Comparison of ENCODE assay signal across 20 cellular contexts in genomic region chr5:139723986-139724587, GRCh38.
DNase-seq lines count a peak whose midpoint lies in the region; ATAC-seq, FAIRE-seq and TF ChIP-seq lines count a peak whose summit lies in the region.
"Had no signal": no experiment of that assay in that cellular context is flagged by ENCODE, and none has a peak within 500 bp of the region (broad histone marks: within the 10 kb centered on the region; RNA-seq: fewer than 3 reads in every experiment).

No MANE protein-coding gene starts in this region.

- CTCF ChIA-PET in Panc1 (lab: Charles Lee): no interaction called here

- no CpG with 5 or more reads among the region's 4 CpGs for WGBS in trophoblast cell (ENCODE audit: extremely low coverage, insufficient coverage, insufficient read length)

- H2AFZ ChIP-seq in trophoblast cell (ENCODE audit: insufficient read depth, low read length, poor library complexity): no peak overlapping the region
- H2AFZ ChIP-seq: GM23248, PC-9 had no signal

- no peak overlapping the region for H3K9ac ChIP-seq in trophoblast cell (ENCODE audit: low read length)
- H3K9ac ChIP-seq: GM23248 had no signal

- BruUV-seq in Panc1 (replicated peaks; lab: Mats Ljungman, UMichigan): no TSS peak

- H3K18ac ChIP-seq in trophoblast cell (ENCODE audit: low read length): peak overlapping the region; percentile 77

- peak overlapping the region; percentile 93 for H2BK12ac ChIP-seq in trophoblast cell (ENCODE audit: low read length)

- H4K8ac ChIP-seq in trophoblast cell (ENCODE audit: low read depth, low read length): no peak overlapping the region

- peaks cover 8% of the 10 kb centered on the region for H3K79me1 ChIP-seq in trophoblast cell (ENCODE audit: low read length)

- TF ChIP-seq CTCF in Panc1 (IDR thresholded peaks at IDR 0.05) (no peak), thoracic aorta (IDR thresholded peaks at IDR 0.05) (no peak)

- H3K4me1 ChIP-seq in Panc1 (ENCODE audit: control insufficient read depth, insufficient read depth, low read length): peaks cover 15% of the 10 kb centered on the region
- H3K4me1 ChIP-seq in trophoblast cell (ENCODE audit: control insufficient read depth in 1 of 2, insufficient read depth in 2 of 2, low read length in 2 of 2): peaks cover 7 to 18% of the 10 kb centered on the region in 2 experiments
- H3K4me1 ChIP-seq in thoracic aorta (ENCODE audit: control insufficient read depth in 1 of 2, low read depth in 2 of 2): peaks cover 0 to 8% of the 10 kb centered on the region in 2 donors
- H3K4me1 ChIP-seq: HAP-1 had no signal

- H3K4ac ChIP-seq in trophoblast cell (ENCODE audit: low read depth, low read length): peak overlapping the region; percentile 31

- POLR2A ChIA-PET in Panc1 (lab: Charles Lee): no interaction called here

- H3K27me3 ChIP-seq in Panc1 (ENCODE audit: control insufficient read depth, insufficient read depth, low read length) (no peaks in the 10 kb centered on the region), trophoblast cell (ENCODE audit: insufficient read depth, low read length) (no peaks in the 10 kb centered on the region), thoracic aorta (replicated peaks; ENCODE audit: insufficient read depth) (no peaks in the 10 kb centered on the region)
- H3K27me3 ChIP-seq: MG63 had no signal

- H3K36me3 ChIP-seq in Panc1 (ENCODE audit: control insufficient read depth, insufficient read depth, low read length) (no peaks in the 10 kb centered on the region), trophoblast cell (ENCODE audit: control insufficient read depth in 1 of 2, insufficient read depth in 2 of 2, low read length in 2 of 2) (peaks cover 0 to 2% of the 10 kb centered on the region in 2 experiments), thoracic aorta (no peaks in the 10 kb centered on the region)
- H3K36me3 ChIP-seq: HAP-1, MG63 had no signal

- no peak for FAIRE-seq in urothelium cell line (lab: Jason Lieb, UNC)

- no peak overlapping the region for H3K23ac ChIP-seq in trophoblast cell (ENCODE audit: low read length)

- ATAC-seq in Panc1 (no peak), thoracic aorta (ENCODE audit: insufficient number of reproducible peaks, low FRiP score, low read depth) (peak; percentile 53), GM18867 (IDR thresholded peaks at IDR 0.05; ENCODE audit: unreplicated experiment) (no peak)

- H2BK120ac ChIP-seq in trophoblast cell (ENCODE audit: insufficient read depth, low read length, poor library complexity): peak overlapping the region; percentile 87

- H3K79me2 ChIP-seq in trophoblast cell (ENCODE audit: control insufficient read depth, insufficient read depth, low read length, poor library complexity): no peaks in the 10 kb centered on the region

- DNase-seq in Panc1 (ENCODE audit: low read depth, low spot score) (no peak), iPS-NIHi11 (ENCODE audit: low spot score) (peak; percentile 1), trophoblast cell (no peak), thoracic aorta (ENCODE audit: low spot score) (no peak), HuH-7.5 (ENCODE audit: low spot score) (no peak), urothelium cell line (ENCODE audit: low spot score) (no peak), foreskin melanocyte (no peak)
- DNase-seq: AML-193, DMS79, Kasumi-1, NCI-H1092, NCI-H1436 treated with DMSO at 0.1 percent for 48 hours, NCI-H2029, NCI-H526 had no signal

- H3K4me2 ChIP-seq in trophoblast cell (ENCODE audit: low read length): no peak overlapping the region

- H3K9me3 ChIP-seq in Panc1 (ENCODE audit: control insufficient read depth, insufficient read depth, low read depth, low read length) (no peaks in the 10 kb centered on the region), trophoblast cell (ENCODE audit: insufficient read depth, low read depth, low read length) (peaks cover 5% of the 10 kb centered on the region), thoracic aorta (no peaks in the 10 kb centered on the region)

- in situ Hi-C loops in Panc1 (cut with HindIII; ENCODE audit: low pct_unique_long_range_greater_than_20kb, low sequenced_read_pairs): no loop called here

- intact Hi-C loops in Panc1 (cut with micrococcal nuclease; ENCODE audit: unreplicated experiment): no loop called here

- H3K27ac ChIP-seq in Panc1 (ENCODE audit: low read length) (0 out of 2 replicates have a peak overlapping the region, but pooled peaks have one; percentile 11), trophoblast cell (ENCODE audit: low read depth, low read length) (no peak overlapping the region), thoracic aorta (no peak overlapping the region)
- H3K27ac ChIP-seq: GM23248, HL-60, PC-9 had no signal

- peak overlapping the region; percentile 50 for H3K14ac ChIP-seq in trophoblast cell (ENCODE audit: low read length)

- peak overlapping the region; percentile 93 for H4K91ac ChIP-seq in trophoblast cell (ENCODE audit: low read depth, low read length)

- H4K12ac ChIP-seq in trophoblast cell (ENCODE audit: low read depth, low read length): no peak overlapping the region

- peak overlapping the region; percentile 16 for H2AK5ac ChIP-seq in trophoblast cell (ENCODE audit: low read length)

- H2BK5ac ChIP-seq in trophoblast cell (ENCODE audit: low read depth, low read length, poor library complexity): peak overlapping the region; percentile 77

- H3K4me3 ChIP-seq in Panc1 (ENCODE audit: low read depth in 2 of 2, low read length in 2 of 2) (no peak overlapping the region), trophoblast cell (ENCODE audit: low read depth, low read length) (no peak overlapping the region), thoracic aorta (no peak overlapping the region)
- H3K4me3 ChIP-seq: GM23248, HAP-1, MG63, PC-9 had no signal
